ENCODE assay signal across 15 cellular contexts in genomic region chr2:131557558-131558321, GRCh38.
"Had no signal": no experiment of that assay in that cellular context is flagged by ENCODE, and none has a peak within 500 bp of the region (broad histone marks: within the 10 kb centered on the region; RNA-seq: fewer than 3 reads in every experiment).

No MANE protein-coding gene starts in this region.

- H3K4me3 ChIP-seq: adrenal gland, left lung, mucosa of descending colon, ovary, sigmoid colon had no signal

- H3K27ac ChIP-seq: adrenal gland, left lung, ovary, sigmoid colon had no signal

- H3K9me3 ChIP-seq: adrenal gland, left lung, mucosa of descending colon, ovary, sigmoid colon had no signal

- H3K4me1 ChIP-seq: adrenal gland, left lung, sigmoid colon had no signal

- H3K36me3 ChIP-seq: adrenal gland, ovary, sigmoid colon had no signal

- DNase-seq: activated CD4-positive, alpha-beta T cell treated with anti-CD3 and anti-CD28 coated beads for 48 hours; activated CD8-positive, alpha-beta T cell treated with anti-CD3 and anti-CD28 coated beads for 36 hours; activated effector memory CD4-positive, alpha-beta T cell treated with Interleukin-2 at 50 U/mL for 16 hours; activated naive CD4-positive, alpha-beta T cell treated with anti-CD3 and anti-CD28 coated beads, Interleukin-2, amount 50 U/mL, for 16 hours; activated T-cell treated with anti-CD3 and anti-CD28 coated beads, Interleukin-2, amount 50 U/mL, for 4 hours; adrenal gland; hippocampal formation; kidney; left lung; mucosa of descending colon; naive thymus-derived CD4-positive, alpha-beta T cell; ovary; sigmoid colon; stimulated activated CD4-positive, alpha-beta T cell treated with anti-CD3 and anti-CD28 coated beads, Interleukin-1b, Interleukin-23, amount 100 ng/mL, for 48 hours had no signal

- H3K27me3 ChIP-seq: adrenal gland, ovary, sigmoid colon had no signal

- ATAC-seq: activated CD8-positive, alpha-beta T cell treated with anti-CD3 and anti-CD28 coated beads for 36 hours; activated T-cell treated with anti-CD3 and anti-CD28 coated beads, Interleukin-2, amount 50 U/mL, for 4 hours; esophagus mucosa; left lung; mucosa of descending colon; naive thymus-derived CD4-positive, alpha-beta T cell had no signal
